Comparison of ENCODE assay signal across 18 cellular contexts in the genomic region with DNA sequence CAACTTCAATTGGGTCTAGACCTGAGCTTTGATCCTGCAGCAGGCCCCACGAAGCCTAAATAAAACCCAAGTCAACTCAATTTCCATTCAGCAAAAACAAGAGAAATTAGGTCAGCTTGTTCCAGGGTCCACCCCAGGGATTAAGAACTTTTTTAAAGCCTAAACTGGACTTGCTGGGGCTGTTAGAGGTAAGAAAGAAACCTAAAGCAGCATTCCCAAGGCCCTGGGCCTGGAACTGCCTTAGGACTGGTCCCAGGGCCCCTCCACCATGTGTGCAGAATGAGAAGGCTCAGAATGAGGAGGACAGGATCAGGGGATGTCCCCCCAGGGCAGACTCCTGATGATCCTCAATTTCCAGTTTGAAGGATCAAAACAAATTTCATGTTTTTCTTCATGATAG.
DNase-seq lines count a peak whose midpoint lies in the region; ATAC-seq and TF ChIP-seq lines count a peak whose summit lies in the region.
"Had no signal": no experiment of that assay in that cellular context is flagged by ENCODE, and none has a peak within 500 bp of the region (broad histone marks: within the 10 kb centered on the region; RNA-seq: fewer than 3 reads in every experiment).

No MANE protein-coding gene starts in this region.

- H4K8ac ChIP-seq in IMR-90 (ENCODE audit: low read depth in 2 of 2, low read length in 2 of 2) (no peak overlapping the region), trophoblast cell (ENCODE audit: low read depth, low read length) (no peak overlapping the region)

- H2AFZ ChIP-seq in IMR-90 (replicated peaks; ENCODE audit: low read length, poor library complexity): no peak overlapping the region
- H2AFZ ChIP-seq in neural progenitor cell (replicated peaks): no peak overlapping the region
- no peak overlapping the region for H2AFZ ChIP-seq in trophoblast cell (ENCODE audit: insufficient read depth, low read length, poor library complexity)

- no peak overlapping the region for H2AK5ac ChIP-seq in IMR-90 (ENCODE audit: low read depth, low read length)
- no peak overlapping the region for H2AK5ac ChIP-seq in trophoblast cell (ENCODE audit: low read length)

- H2BK5ac ChIP-seq in IMR-90 (ENCODE audit: low read depth, low read length, poor library complexity, severe bottlenecking): no peak overlapping the region
- H2BK5ac ChIP-seq in trophoblast cell (ENCODE audit: low read depth, low read length, poor library complexity): no peak overlapping the region

- no peak for TF ChIP-seq RAD21 in IMR-90 (IDR thresholded peaks at IDR 0.05; ENCODE audit: low read length)

- H2BK12ac ChIP-seq in trophoblast cell (ENCODE audit: low read length): no peak overlapping the region

- no TSS peak for BruUV-seq in IMR-90 (replicated peaks; lab: Mats Ljungman, UMichigan)

- TF ChIP-seq CTCF in IMR-90 (conservative IDR thresholded peaks at IDR 0.05; ENCODE audit: low read depth, low read length) (no peak), neural progenitor cell (IDR thresholded peaks at IDR 0.05) (no peak), adrenal gland (IDR thresholded peaks at IDR 0.05) (no peak)

- H3K9ac ChIP-seq in BLaER1 treated with 17β-estradiol and CSF1 and Interleukin-3, amounts not matched to agents 10 nM and 100 nM: peak overlapping the region in 2 of 11 experiments; percentile 49 to 62; a peak in 4 of 22 replicates
- no peak overlapping the region for H3K9ac ChIP-seq in IMR-90 (ENCODE audit: low read depth, low read length)
- H3K9ac ChIP-seq in neural progenitor cell: no peak overlapping the region
- H3K9ac ChIP-seq in trophoblast cell (ENCODE audit: low read length): no peak overlapping the region

- H3K4me1 ChIP-seq in BLaER1 treated with 17β-estradiol and CSF1 and Interleukin-3, amounts not matched to agents 10 nM and 100 nM: peaks cover 44 to 97% (median 64%) of the 10 kb centered on the region in 10 experiments
- no peaks in the 10 kb centered on the region for H3K4me1 ChIP-seq in IMR-90 (ENCODE audit: control insufficient read depth, insufficient read depth, low read length)
- H3K4me1 ChIP-seq in neural progenitor cell: peaks cover 82% of the 10 kb centered on the region
- peaks cover 3 to 46% of the 10 kb centered on the region in 2 donors for H3K4me1 ChIP-seq in adrenal gland (replicated peaks in 1 of 2)
- H3K4me1 ChIP-seq in trophoblast cell (ENCODE audit: control insufficient read depth in 1 of 2, insufficient read depth in 2 of 2, low read length in 2 of 2): peaks cover 2 to 3% of the 10 kb centered on the region in 2 experiments

- H2BK15ac ChIP-seq in IMR-90 (ENCODE audit: low read depth, low read length): no peak overlapping the region

- no peak overlapping the region for H3K56ac ChIP-seq in IMR-90 (ENCODE audit: extremely low read depth, insufficient read depth, low read length)

- WGBS in IMR-90 (ENCODE audit: extremely low coverage in 2 of 2, insufficient read length in 1 of 2), 2 experiments: no CpG with 5 or more reads among the region's 1 CpG
- 67 to 80% (median 70%) methylated on average over 1 of the region's 1 CpG for WGBS in adrenal gland, 4 donors
- WGBS in trophoblast cell (ENCODE audit: extremely low coverage, insufficient coverage, insufficient read length): no CpG with 5 or more reads among the region's 1 CpG

- POLR2A ChIA-PET in IMR-90 (lab: Charles Lee; ENCODE audit: unreplicated experiment): no interaction called here

- H3K4me3 Mint-ChIP-seq in neural progenitor cell: peak overlapping the region; percentile 39
- H3K4me3 Mint-ChIP-seq: CD4-positive, alpha-beta T cell had no signal

- H4K20me1 ChIP-seq in BLaER1 treated with 17β-estradiol and CSF1 and Interleukin-3, amounts not matched to agents 10 nM and 100 nM: 0 out of 22 replicates have a peak, but pooled peaks cover 0 to 6% (median 0%) of the 10 kb centered on the region in 11 experiments
- no peaks in the 10 kb centered on the region; the same call in 1 of the 2 replicates for H4K20me1 ChIP-seq in IMR-90 (ENCODE audit: insufficient read depth, low read length)
- peaks cover 3% of the 10 kb centered on the region for H4K20me1 ChIP-seq in neural progenitor cell (ENCODE audit: low read depth)

- H3K9me1 ChIP-seq in IMR-90 (ENCODE audit: insufficient read depth, low read length): no peaks in the 10 kb centered on the region

- H3K4me3 ChIP-seq in BLaER1 treated with 17β-estradiol and CSF1 and Interleukin-3, amounts not matched to agents 10 nM and 100 nM: peak overlapping the region in 4 of 10 experiments; percentile 2 to 41 (median 18); a peak in 2 of 20 replicates
- H3K4me3 ChIP-seq in IMR-90 (ENCODE audit: insufficient read depth, low read depth, low read length) (no peak overlapping the region), neural progenitor cell (no peak overlapping the region), adrenal gland (no peak overlapping the region), trophoblast cell (ENCODE audit: low read depth, low read length) (no peak overlapping the region)
- H3K4me3 ChIP-seq: SK-N-MC had no signal

- no peak overlapping the region for H3K27ac Mint-ChIP-seq in neural progenitor cell
- H3K27ac Mint-ChIP-seq: CD4-positive, alpha-beta T cell had no signal

- H3K4me2 ChIP-seq in BLaER1 treated with 17β-estradiol and CSF1 and Interleukin-3, amounts not matched to agents 10 nM and 100 nM: peak overlapping the region; percentile 28 to 88 (median 74); a peak in 19 of 22 replicates
- no peak overlapping the region for H3K4me2 ChIP-seq in IMR-90 (ENCODE audit: low read depth, low read length)
- peak overlapping the region; percentile 80 for H3K4me2 ChIP-seq in neural progenitor cell
- no peak overlapping the region for H3K4me2 ChIP-seq in trophoblast cell (ENCODE audit: low read length)

- intact Hi-C loops in IMR-90 (cut with micrococcal nuclease): no loop called here
- intact Hi-C loops in Right ventricle myocardium superior (cut with DNase I): no loop called here
- intact Hi-C loops in adrenal gland (cut with DNase I): no loop called here

- no peak overlapping the region for H4K5ac ChIP-seq in IMR-90 (ENCODE audit: low read depth, low read length)

- no peak overlapping the region for H2BK20ac ChIP-seq in IMR-90 (ENCODE audit: low read depth, low read length)

- no peak overlapping the region for H4K12ac ChIP-seq in trophoblast cell (ENCODE audit: low read depth, low read length)

- peaks cover 37% of the 10 kb centered on the region for H3K27me3 Mint-ChIP-seq in neural progenitor cell (ENCODE audit: insufficient read depth, low read depth)
- H3K27me3 Mint-ChIP-seq: CD4-positive, alpha-beta T cell had no signal

- H3K9me3 Mint-ChIP-seq in neural progenitor cell: no peaks in the 10 kb centered on the region
- H3K9me3 Mint-ChIP-seq: CD4-positive, alpha-beta T cell had no signal

- TF ChIP-seq POLR2A in IMR-90 (IDR thresholded peaks at IDR 0.05; ENCODE audit: low read depth, low read length): no peak
- no peak for TF ChIP-seq POLR2A in adrenal gland (IDR thresholded peaks at IDR 0.05)

- H3K14ac ChIP-seq in IMR-90 (replicated peaks; ENCODE audit: low read depth, low read length) (no peak overlapping the region), trophoblast cell (ENCODE audit: low read length) (no peak overlapping the region)

- peak overlapping the region; percentile 38 for H2AK9ac ChIP-seq in IMR-90 (replicated peaks; ENCODE audit: low read depth, low read length, poor library complexity)

- no peak overlapping the region for H2BK120ac ChIP-seq in IMR-90 (ENCODE audit: low read depth, low read length)
- H2BK120ac ChIP-seq in trophoblast cell (ENCODE audit: insufficient read depth, low read length, poor library complexity): no peak overlapping the region

- peaks cover 2% of the 10 kb centered on the region for H3K36me3 Mint-ChIP-seq in neural progenitor cell

- peaks cover 49% of the 10 kb centered on the region for H3K4me1 Mint-ChIP-seq in neural progenitor cell

- no peak overlapping the region for H3K23ac ChIP-seq in IMR-90 (ENCODE audit: low read depth, low read length)
- no peak overlapping the region for H3K23ac ChIP-seq in trophoblast cell (ENCODE audit: low read length)

- ATAC-seq in IMR-90 (ENCODE audit: low read depth) (no peak), Right ventricle myocardium superior (ENCODE audit: poor library complexity) (peak; percentile 60), HG02588 (IDR thresholded peaks at IDR 0.05; ENCODE audit: unreplicated experiment) (no peak), HG02763 (IDR thresholded peaks at IDR 0.05; ENCODE audit: unreplicated experiment) (no peak)
- ATAC-seq: PC-3 had no signal

- H3K27me3 ChIP-seq in BLaER1 treated with 17β-estradiol and CSF1 and Interleukin-3, amounts not matched to agents 10 nM and 100 nM: no peaks in the 10 kb centered on the region
- H3K27me3 ChIP-seq in IMR-90 (ENCODE audit: control insufficient read depth, insufficient read depth, low read length) (no peaks in the 10 kb centered on the region), neural progenitor cell (peaks cover 8% of the 10 kb centered on the region), adrenal gland (no peaks in the 10 kb centered on the region), trophoblast cell (ENCODE audit: insufficient read depth, low read length) (no peaks in the 10 kb centered on the region)

- H3K18ac ChIP-seq in IMR-90 (ENCODE audit: low read depth, low read length) (no peak overlapping the region), trophoblast cell (ENCODE audit: low read length) (no peak overlapping the region)

- no peak overlapping the region for H3K4ac ChIP-seq in IMR-90 (ENCODE audit: low read depth, low read length)
- H3K4ac ChIP-seq in trophoblast cell (ENCODE audit: low read depth, low read length): no peak overlapping the region

- dilution Hi-C loops in IMR-90 (cut with HindIII; ENCODE audit: low sequenced_read_pairs, unreplicated experiment): no loop called here

- H3K36me3 ChIP-seq in BLaER1 treated with 17β-estradiol and CSF1 and Interleukin-3, amounts not matched to agents 10 nM and 100 nM: peaks cover 0 to 14% (median 0%) of the 10 kb centered on the region in 11 experiments; a peak in 4 of 22 replicates
- H3K36me3 ChIP-seq in IMR-90 (ENCODE audit: control insufficient read depth, insufficient read depth, low read length) (no peaks in the 10 kb centered on the region), neural progenitor cell (no peaks in the 10 kb centered on the region), adrenal gland (replicated peaks in 1 of 2) (no peaks in the 10 kb centered on the region), trophoblast cell (ENCODE audit: control insufficient read depth in 1 of 2, insufficient read depth in 2 of 2, low read length in 2 of 2) (peaks cover 0 to 2% of the 10 kb centered on the region in 2 experiments)

- peak overlapping the region; percentile 28 to 93 (median 87); a peak in 18 of 22 replicates for H3K27ac ChIP-seq in BLaER1 treated with 17β-estradiol and CSF1 and Interleukin-3, amounts not matched to agents 10 nM and 100 nM
- H3K27ac ChIP-seq in IMR-90 (ENCODE audit: insufficient read depth, low read length) (no peak overlapping the region), neural progenitor cell (peak overlapping the region; percentile 96), adrenal gland (no peak overlapping the region), trophoblast cell (ENCODE audit: low read depth, low read length) (no peak overlapping the region)
- H3K27ac ChIP-seq: SK-N-MC had no signal

- in situ Hi-C loops in IMR-90 (cut with MboI; ENCODE audit: low sequenced_read_pairs): no loop called here

- peaks cover 0 to 5% of the 10 kb centered on the region in 2 experiments; a peak in 2 of 4 replicates for H3K79me1 ChIP-seq in IMR-90 (ENCODE audit: low read depth in 1 of 2, low read length in 2 of 2)
- no peaks in the 10 kb centered on the region for H3K79me1 ChIP-seq in trophoblast cell (ENCODE audit: low read length)

- H3K9me3 ChIP-seq in BLaER1 treated with 17β-estradiol and CSF1 and Interleukin-3, amounts not matched to agents 10 nM and 100 nM (replicated peaks in 1 of 11): peaks cover 0 to 27% (median 6%) of the 10 kb centered on the region in 11 experiments; a peak in 10 of 22 replicates
- H3K9me3 ChIP-seq in IMR-90 (ENCODE audit: control insufficient read depth, insufficient read depth, low read length) (no peaks in the 10 kb centered on the region), neural progenitor cell (ENCODE audit: low read depth) (no peaks in the 10 kb centered on the region), adrenal gland (replicated peaks in 1 of 3) (no peaks in the 10 kb centered on the region), trophoblast cell (ENCODE audit: insufficient read depth, low read depth, low read length) (no peaks in the 10 kb centered on the region)

- CTCF ChIA-PET in IMR-90 (lab: Yijun Ruan, JAX): no interaction called here

- peaks cover 79% of the 10 kb centered on the region for H3F3A ChIP-seq in neural progenitor cell (ENCODE audit: low read depth)

- H3K79me2 ChIP-seq in neural progenitor cell (ENCODE audit: low read depth): peaks cover 35% of the 10 kb centered on the region
- H3K79me2 ChIP-seq in trophoblast cell (ENCODE audit: control insufficient read depth, insufficient read depth, low read length, poor library complexity): no peaks in the 10 kb centered on the region

- H4K91ac ChIP-seq in IMR-90 (ENCODE audit: insufficient read depth, low read depth, low read length): no peak overlapping the region
- no peak overlapping the region for H4K91ac ChIP-seq in trophoblast cell (ENCODE audit: low read depth, low read length)

- DNase-seq in IMR-90 (no peak), Right ventricle myocardium superior (no peak), neural progenitor cell (ENCODE audit: low spot score) (peak; percentile 32), adrenal gland (no peak), trophoblast cell (no peak)
- DNase-seq: Calu3; CD4-positive, alpha-beta T cell; DMS79 treated with DMSO at 0.1 percent for 48 hours; GF-D8; HCEC 1CT; KBM-7; NCI-H2107; NCI-H69; PC-3 had no signal

Comparison
In these comparisons a context has a peak if more than half of its experiments do, and no peak if none do; other contexts are left out.
1. H3K27ac ChIP-seq: peak in BLaER1 treated with 17β-estradiol and CSF1 and Interleukin-3, amounts not matched to agents 10 nM and 100 nM (11 of 11) and neural progenitor cell (single experiment); none in IMR-90 (single experiment), adrenal gland (0 of 5) and trophoblast cell (single experiment).
2. H3K4me2 ChIP-seq: peak in BLaER1 treated with 17β-estradiol and CSF1 and Interleukin-3, amounts not matched to agents 10 nM and 100 nM (11 of 11) and neural progenitor cell (single experiment); none in IMR-90 (single experiment) and trophoblast cell (single experiment).